23 cellular contexts compared by ENCODE assay signal in genomic region chr2:10499911-10500521, GRCh38. TPM values are rescaled to one million over a fixed set of nuclear protein-coding genes. Genes with fewer than 3 reads are reported as not detected.
DNase-seq lines count a peak whose midpoint lies in the region; ATAC-seq, FAIRE-seq and TF ChIP-seq lines count a peak whose summit lies in the region.
"Had no signal": no experiment of that assay in that cellular context is flagged by ENCODE, and none has a peak within 500 bp of the region (broad histone marks: within the 10 kb centered on the region; RNA-seq: fewer than 3 reads in every experiment).

No MANE protein-coding gene starts in this region.

- DNase-seq in HTR-8/SVneo (ENCODE audit: insufficient read length, low spot score): no peak
- peak; percentile 64 for DNase-seq in coronary artery (ENCODE audit: low spot score)
- DNase-seq in posterior vena cava (ENCODE audit: low spot score): peak; percentile 74
- no peak for DNase-seq in NCI-H1048 (lab: John Stamatoyannopoulos, UW)
- DNase-seq in NCI-H2081 (lab: John Stamatoyannopoulos, UW): no peak
- DNase-seq in NCI-H345 treated with DMSO at 0.1 percent for 48 hours (lab: John Stamatoyannopoulos, UW; ENCODE audit: unreplicated experiment): no peak
- DNase-seq: activated CD4-positive, alpha-beta T cell treated with anti-CD3 and anti-CD28 coated beads, Interleukin-2, amount 10 ng/mL, durations not matched to agents 7 days and 5 days; activated gamma-delta T cell; activated naive CD8-positive, alpha-beta T cell treated with anti-CD3 and anti-CD28 coated beads, Interleukin-2, amount 10 ng/mL, durations not matched to agents 7 days and 5 days; C1 segment of cervical spinal cord; Caco-2; caudate nucleus; left ventricle myocardium inferior; NCI-H2081 treated with DMSO at 0.1 percent for 48 hours had no signal

- no peaks in the 10 kb centered on the region for H3K9me3 ChIP-seq in BLaER1
- H3K9me3 ChIP-seq: ascending aorta, Caco-2, left ventricle myocardium inferior, MG63 had no signal

- peaks cover 34% of the 10 kb centered on the region for H3K4me1 ChIP-seq in BLaER1
- H3K4me1 ChIP-seq: ascending aorta, left ventricle myocardium inferior had no signal

- no peak for ATAC-seq in GM19324 (IDR thresholded peaks at IDR 0.05; ENCODE audit: low FRiP score, unreplicated experiment)
- ATAC-seq: naive thymus-derived CD4-positive, alpha-beta T cell had no signal

- no peaks in the 10 kb centered on the region for H4K20me1 ChIP-seq in BLaER1

- H3K36me3 ChIP-seq in BLaER1: no peaks in the 10 kb centered on the region
- H3K36me3 ChIP-seq: ascending aorta, left ventricle myocardium inferior, MG63 had no signal

- intact Hi-C loops in posterior vena cava (cut with DNase I): no loop called here

- peak overlapping the region; percentile 49 for H3K4me2 ChIP-seq in BLaER1

- H3K27me3 ChIP-seq in BLaER1: no peaks in the 10 kb centered on the region
- H3K27me3 ChIP-seq: ascending aorta, MG63 had no signal

- H3K27ac ChIP-seq in BLaER1 (no peak overlapping the region), coronary artery (no peak overlapping the region)
- H3K27ac ChIP-seq: ascending aorta, left ventricle myocardium inferior, VCaP had no signal

- TF ChIP-seq CTCF in coronary artery (IDR thresholded peaks at IDR 0.05): no peak

- FAIRE-seq in HTR-8/SVneo (lab: Jason Lieb, UNC): peak; percentile 13
- FAIRE-seq: endothelial cell of umbilical vein, G401.6, H54 had no signal

- H3K9ac ChIP-seq in BLaER1: no peak overlapping the region

- no peak overlapping the region for H3K4me3 ChIP-seq in BLaER1
- H3K4me3 ChIP-seq in coronary artery: no peak overlapping the region
- H3K4me3 ChIP-seq: ascending aorta, left ventricle myocardium inferior, MG63 had no signal

RNA-seq across cellular contexts. Expression of gene ODC1, which starts 51.9 kb away (rescaled TPM):
- total RNA-seq in posterior vena cava: 10 to 100 TPM; 51.7 to 67.6 TPM

Comparison
In these comparisons a context has a peak if more than half of its experiments do, and no peak if none do; other contexts are left out.
1. DNase-seq: peak in coronary artery (single experiment) and posterior vena cava (single experiment); none in HTR-8/SVneo (single experiment), NCI-H1048 (single experiment), NCI-H2081 (0 of 2) and NCI-H345 treated with DMSO at 0.1 percent for 48 hours (single experiment).